In the genomic region with DNA sequence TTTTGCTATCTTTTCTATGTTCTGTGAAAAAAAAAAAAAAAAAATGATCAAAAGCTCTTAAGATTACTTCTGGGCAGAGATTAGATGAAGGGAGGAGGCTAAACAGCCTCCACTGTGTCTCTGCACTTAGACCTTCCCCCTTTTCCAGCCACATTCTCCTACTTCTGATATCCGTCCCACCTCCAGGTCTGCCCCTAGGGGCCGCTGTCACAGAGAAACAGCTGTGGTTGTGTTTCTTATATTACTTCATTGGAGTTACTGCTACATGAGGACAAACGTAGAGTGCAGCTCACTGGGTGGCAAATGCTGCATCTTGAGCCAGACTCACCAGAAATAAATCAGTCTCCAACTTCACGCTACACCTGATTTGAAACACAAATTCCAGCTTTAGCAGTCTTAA, we compare ENCODE assay signal across 10 cellular contexts.
A peak's percentile ranks its signal among the peaks of the same experiment; 100 is the strongest.
DNase-seq lines count a peak whose midpoint lies in the region; ATAC-seq and TF ChIP-seq lines count a peak whose summit lies in the region.
"Had no signal": no experiment of that assay in that cellular context is flagged by ENCODE, and none has a peak within 500 bp of the region (broad histone marks: within the 10 kb centered on the region; RNA-seq: fewer than 3 reads in every experiment).

No MANE protein-coding gene starts in this region.

- no peak overlapping the region for H3K4me3 Mint-ChIP-seq in activated CD8-positive, alpha-beta T cell treated with anti-CD3 and anti-CD28 coated beads, Interleukin-2, amount 10 ng/mL, durations not matched to agents 7 days and 5 days
- H3K4me3 Mint-ChIP-seq: activated T-cell treated with anti-CD3 and anti-CD28 coated beads, Interleukin-2, amount 50 U/mL, for 72 hours; CD4-positive, CD25-positive, alpha-beta regulatory T cell had no signal

- no peaks in the 10 kb centered on the region for H3K27me3 Mint-ChIP-seq in activated CD8-positive, alpha-beta T cell treated with anti-CD3 and anti-CD28 coated beads, Interleukin-2, amount 10 ng/mL, durations not matched to agents 7 days and 5 days (ENCODE audit: low read depth)

- DNase-seq in NCI-H524 (lab: John Stamatoyannopoulos, UW) (peak; percentile 5 to 36), NCI-H524 treated with DMSO at 0.1 percent for 48 hours (lab: John Stamatoyannopoulos, UW) (no peak), kidney epithelial cell (ENCODE audit: low read depth) (no peak), DMS153 treated with DMSO at 0.1 percent for 48 hours (lab: John Stamatoyannopoulos, UW; ENCODE audit: unreplicated experiment) (no peak), posterior cingulate gyrus (no peak)
- peak; percentile 19 for DNase-seq in Jurkat, Clone E6-1 (ENCODE audit: low read depth, low spot score)
- peak; percentile 21 for DNase-seq in activated CD8-positive, alpha-beta T cell treated with anti-CD3 and anti-CD28 coated beads, Interleukin-2, amount 10 ng/mL, durations not matched to agents 7 days and 5 days

- H3K4me1 Mint-ChIP-seq in activated CD8-positive, alpha-beta T cell treated with anti-CD3 and anti-CD28 coated beads, Interleukin-2, amount 10 ng/mL, durations not matched to agents 7 days and 5 days (ENCODE audit: low read depth) = no peaks in the 10 kb centered on the region
- H3K4me1 Mint-ChIP-seq: CD4-positive, CD25-positive, alpha-beta regulatory T cell had no signal

- intact Hi-C loops in posterior cingulate gyrus (cut with DNase I) = loop anchor here (10.0 kb wide), 1 partner anchor 119 kb away; no protein-coding TSS in a partner anchor

- H3K27me3 ChIP-seq in kidney epithelial cell (ENCODE audit: control insufficient read depth, insufficient read depth, low read length) = no peaks in the 10 kb centered on the region

- H3K36me3 ChIP-seq in kidney epithelial cell (ENCODE audit: control insufficient read depth, insufficient read depth, low read length) = no peaks in the 10 kb centered on the region

- peak; percentile 61 for TF ChIP-seq CTCF in kidney epithelial cell (IDR thresholded peaks at IDR 0.05; ENCODE audit: insufficient read depth, low read length, poor library complexity, severe bottlenecking)

- H3K36me3 Mint-ChIP-seq in activated CD8-positive, alpha-beta T cell treated with anti-CD3 and anti-CD28 coated beads, Interleukin-2, amount 10 ng/mL, durations not matched to agents 7 days and 5 days (ENCODE audit: low read depth) = no peaks in the 10 kb centered on the region
- H3K36me3 Mint-ChIP-seq: CD4-positive, CD25-positive, alpha-beta regulatory T cell had no signal

- H3K4me3 ChIP-seq in Jurkat, Clone E6-1 (ENCODE audit: low read length) = no peak overlapping the region
- H3K4me3 ChIP-seq in kidney epithelial cell (ENCODE audit: low read depth, low read length) = no peak overlapping the region

- CTCF ChIA-PET in activated CD8-positive, alpha-beta T cell treated with anti-CD3 and anti-CD28 coated beads, Interleukin-2, amount 10 ng/mL, durations not matched to agents 7 days and 5 days (lab: Charles Lee) = interaction anchor here (1.5 kb wide), 1 partner anchor 10 kb away, joined by 4 read pairs; no protein-coding TSS in a partner anchor

- ATAC-seq in GM21619 (IDR thresholded peaks at IDR 0.05; ENCODE audit: unreplicated experiment) = peak; percentile 89
- ATAC-seq in activated CD8-positive, alpha-beta T cell treated with anti-CD3 and anti-CD28 coated beads, Interleukin-2, amount 10 ng/mL, durations not matched to agents 7 days and 5 days = no peak

- no peak overlapping the region for H3K27ac Mint-ChIP-seq in activated CD8-positive, alpha-beta T cell treated with anti-CD3 and anti-CD28 coated beads, Interleukin-2, amount 10 ng/mL, durations not matched to agents 7 days and 5 days
- H3K27ac Mint-ChIP-seq: activated T-cell treated with anti-CD3 and anti-CD28 coated beads, Interleukin-2, amount 50 U/mL, for 72 hours; CD4-positive, CD25-positive, alpha-beta regulatory T cell had no signal

- no peaks in the 10 kb centered on the region for H3K9me3 Mint-ChIP-seq in activated CD8-positive, alpha-beta T cell treated with anti-CD3 and anti-CD28 coated beads, Interleukin-2, amount 10 ng/mL, durations not matched to agents 7 days and 5 days (ENCODE audit: insufficient read depth)
- H3K9me3 Mint-ChIP-seq: activated T-cell treated with anti-CD3 and anti-CD28 coated beads, Interleukin-2, amount 50 U/mL, for 72 hours had no signal

- POLR2A ChIA-PET in activated CD8-positive, alpha-beta T cell treated with anti-CD3 and anti-CD28 coated beads, Interleukin-2, amount 10 ng/mL, durations not matched to agents 7 days and 5 days (lab: Charles Lee) = no interaction called here

Comparison
In these comparisons a context has a peak if more than half of its experiments do, and no peak if none do; other contexts are left out.
1. DNase-seq: peak in NCI-H524 (2 of 2), Jurkat, Clone E6-1 (single experiment) and activated CD8-positive, alpha-beta T cell treated with anti-CD3 and anti-CD28 coated beads, Interleukin-2, amount 10 ng/mL, durations not matched to agents 7 days and 5 days (single experiment); none in NCI-H524 treated with DMSO at 0.1 percent for 48 hours (single experiment), kidney epithelial cell (single experiment), DMS153 treated with DMSO at 0.1 percent for 48 hours (single experiment) and posterior cingulate gyrus (0 of 10).